8 cellular contexts compared by ENCODE assay signal in genomic region chr16:89201467-89202377, GRCh38. TPM values are rescaled to one million over a fixed set of nuclear protein-coding genes. Genes with fewer than 3 reads are reported as not detected.
DNase-seq lines count a peak whose midpoint lies in the region; ATAC-seq and TF ChIP-seq lines count a peak whose summit lies in the region.

No MANE protein-coding gene starts in this region.

- ATAC-seq in lower lobe of right lung (peak; percentile 90 to 93), GM21390 (IDR thresholded peaks at IDR 0.05; ENCODE audit: unreplicated experiment) (no peak)

- peak; percentile 60 for DNase-seq in GDM1 (lab: John Stamatoyannopoulos, UW)
- peak; percentile 52 for DNase-seq in NCI-H2029 (lab: John Stamatoyannopoulos, UW)
- peak; percentile 71 to 74 for DNase-seq in activated CD4-positive, alpha-beta T cell treated with anti-CD3 and anti-CD28 coated beads, Interleukin-2, amount 50 U/mL, for 4 hours
- DNase-seq in dermis blood vessel endothelial cell = peak; percentile 72
- DNase-seq in lower lobe of right lung = peak; percentile 84
- DNase-seq in stimulated activated CD8-positive, alpha-beta memory T cell treated with anti-CD3 and anti-CD28 coated beads, Interleukin-15, amount 100 ng/mL, for 24 hours (ENCODE audit: low read depth) = peak; percentile 65
- no peak for DNase-seq in Ammon's horn (ENCODE audit: low spot score)

- H3K4me3 ChIP-seq in lower lobe of right lung = peak overlapping the region; percentile 49

- intact Hi-C loops in lower lobe of right lung (cut with DNase I) = no loop called here

- TF ChIP-seq CTCF in lower lobe of right lung (IDR thresholded peaks at IDR 0.05) = no peak

- H3K9me3 ChIP-seq in lower lobe of right lung = no peaks in the 10 kb centered on the region

- H3K36me3 ChIP-seq in lower lobe of right lung = no peaks in the 10 kb centered on the region

- H3K27me3 ChIP-seq in lower lobe of right lung (ENCODE audit: low read depth) = peaks cover 53% of the 10 kb centered on the region

- H3K27ac ChIP-seq in lower lobe of right lung = peak overlapping the region; percentile 72

- peaks cover 21% of the 10 kb centered on the region for H3K4me1 ChIP-seq in lower lobe of right lung

RNA-seq across cellular contexts. Expression of gene SLC22A31, which starts 1.4 kb away (rescaled TPM):
- total RNA-seq in dermis blood vessel endothelial cell (0.23 TPM in 1 of 2 replicates, not detected in the other), lower lobe of right lung (132 TPM)

RNA-seq across cellular contexts. Expression of gene ZNF778, which starts 15.8 kb away (rescaled TPM):
- 21.5 and 59.9 TPM in 2 replicates for total RNA-seq in dermis blood vessel endothelial cell
- total RNA-seq in lower lobe of right lung = 9.7 TPM

RNA-seq across cellular contexts. Expression of gene CDH15, which starts 30.2 kb away (rescaled TPM):
- total RNA-seq in dermis blood vessel endothelial cell (0.05 TPM in 1 of 2 replicates, not detected in the other), lower lobe of right lung (0.50 TPM)

Comparison
In these comparisons a context has a peak if more than half of its experiments do, and no peak if none do; other contexts are left out.
1. RNA of gene SLC22A31, which starts 1.4 kb away (total RNA-seq): 132 TPM in lower lobe of right lung (single experiment); 0.23 TPM in dermis blood vessel endothelial cell; every median in the first group is over 100 times any median in the second.